8 cellular contexts compared by ENCODE assay signal in the genomic region with DNA sequence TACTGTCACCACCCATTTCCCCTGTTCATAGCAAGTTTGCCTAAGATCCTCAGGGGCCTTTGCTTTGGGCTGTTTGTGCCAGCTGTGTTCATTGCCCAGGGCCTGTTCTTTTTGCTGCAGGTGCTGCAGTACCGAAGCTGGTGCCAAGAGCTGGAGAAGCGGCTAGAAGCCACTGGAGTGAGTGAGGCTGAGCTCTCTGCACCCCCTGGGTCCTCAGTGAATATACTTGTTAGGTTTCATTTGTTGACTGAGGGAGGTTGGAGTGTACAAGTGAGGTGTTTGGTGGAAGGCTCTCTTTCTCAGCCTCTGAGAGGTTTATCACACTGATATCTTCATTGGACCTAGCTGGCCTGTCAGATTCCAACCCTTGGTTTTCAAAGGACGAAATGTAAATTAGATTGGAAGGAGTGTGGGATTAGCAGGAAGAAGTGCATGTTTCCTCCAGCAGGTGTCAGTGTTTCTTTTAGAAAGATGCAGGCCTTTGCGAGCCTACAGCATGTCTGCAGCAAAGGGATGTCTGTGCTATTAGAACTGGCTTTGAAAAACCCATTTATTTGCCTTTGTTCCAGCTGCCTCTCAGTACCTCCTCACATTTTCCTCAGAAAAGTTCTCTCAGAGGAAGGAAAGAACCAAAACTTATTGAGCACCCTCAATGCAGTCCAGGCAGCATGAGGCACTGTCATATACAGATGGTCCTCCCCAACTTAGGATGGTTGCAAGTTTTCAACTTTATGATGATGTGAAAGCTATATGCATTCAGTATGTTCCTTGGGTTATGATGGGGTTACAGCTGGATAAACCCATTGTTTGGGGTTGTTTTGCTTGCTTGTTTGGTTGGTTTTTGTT. TPM values are rescaled to one million over a fixed set of nuclear protein-coding genes. Genes with fewer than 3 reads are reported as not detected.
A peak's percentile ranks its signal among the peaks of the same experiment; 100 is the strongest.
DNase-seq lines count a peak whose midpoint lies in the region; ATAC-seq and TF ChIP-seq lines count a peak whose summit lies in the region.

No MANE protein-coding gene starts in this region.

- intact Hi-C loops in ovary (cut with DNase I), result loop anchor here in 1 of 4 donors (10.0 kb wide), 1 partner anchor 421 kb away; no protein-coding TSS in a partner anchor

- no peak overlapping the region for H3K4me3 ChIP-seq in gastroesophageal sphincter
- H3K4me3 ChIP-seq in ovary, result no peak overlapping the region

- peak; percentile 76 for ATAC-seq in gastroesophageal sphincter
- ATAC-seq in GM21360 (IDR thresholded peaks at IDR 0.05; ENCODE audit: unreplicated experiment), result no peak
- no peak for ATAC-seq in GM19324 (IDR thresholded peaks at IDR 0.05; ENCODE audit: low FRiP score, unreplicated experiment)

- TF ChIP-seq POLR2A in gastroesophageal sphincter (IDR thresholded peaks at IDR 0.05), result no peak
- no peak for TF ChIP-seq POLR2A in ovary (IDR thresholded peaks at IDR 0.05)

- WGBS in gastroesophageal sphincter (ENCODE audit: low coverage in 1 of 2), 2 donors, result 5% methylated on average over 2 of the region's 4 CpGs
- WGBS in ovary, 3 donors, result 36 to 41% (median 38%) methylated on average over 4 of the region's 4 CpGs

- H3K27me3 ChIP-seq in gastroesophageal sphincter (no peaks in the 10 kb centered on the region), ovary (no peaks in the 10 kb centered on the region)

- peak; percentile 66 for DNase-seq in EL
- peak; percentile 72 for DNase-seq in RPMI7951 (ENCODE audit: low read depth)
- DNase-seq in activated gamma-delta T cell treated with anti-CD3 and anti-CD28 coated beads, Interleukin-2, amount 50 U/mL, for 16 hours (ENCODE audit: low read depth), result peak; percentile 41
- DNase-seq in ovary, result peak in 4 of 5 donors; percentile 39 to 72 (median 44)

- H3K9me3 ChIP-seq in gastroesophageal sphincter, result no peaks in the 10 kb centered on the region
- no peaks in the 10 kb centered on the region for H3K9me3 ChIP-seq in ovary

- peak; percentile 82 for TF ChIP-seq CTCF in LNCAP (IDR thresholded peaks at IDR 0.05)
- TF ChIP-seq CTCF in gastroesophageal sphincter (IDR thresholded peaks at IDR 0.05), result peak; percentile 70 to 86 (median 76)
- TF ChIP-seq CTCF in ovary (IDR thresholded peaks at IDR 0.05), result peak; percentile 63 to 69 (median 63)

- TF ChIP-seq EP300 in gastroesophageal sphincter (IDR thresholded peaks at IDR 0.05), result no peak
- no peak for TF ChIP-seq EP300 in ovary (IDR thresholded peaks at IDR 0.05)

- H3K36me3 ChIP-seq in gastroesophageal sphincter, result peaks cover 0 to 83% of the 10 kb centered on the region in 2 donors
- H3K36me3 ChIP-seq in ovary, result no peaks in the 10 kb centered on the region

- H3K4me1 ChIP-seq in gastroesophageal sphincter, result peaks cover 0 to 34% (median 0%) of the 10 kb centered on the region in 3 donors
- peaks cover 4% of the 10 kb centered on the region for H3K4me1 ChIP-seq in ovary (ENCODE audit: insufficient read depth)

- H3K27ac ChIP-seq in gastroesophageal sphincter, result no peak overlapping the region
- H3K27ac ChIP-seq in ovary, result no peak overlapping the region

RNA-seq across cellular contexts. Expression of a gene that starts 8.3 kb away (rescaled TPM):
- 25.5 and 49.8 TPM in 2 replicates for total RNA-seq in RPMI7951 (2014; rRNA removed; shearing (Covaris generic))
- total RNA-seq in gastroesophageal sphincter (10 to 100 TPM; 22.6 to 37.9 (median 30.9) TPM), ovary (10 to 100 TPM; 20.6 to 44.2 (median 27.9) TPM)
- 10 to 100 TPM; 11.7 to 16.0 TPM for polyA plus RNA-seq in ovary

RNA-seq across cellular contexts. Expression of a gene that starts 25.6 kb away (rescaled TPM):
- total RNA-seq in RPMI7951 (2014; rRNA removed; shearing (Covaris generic)), result 1.8 and 2.2 TPM in 2 replicates
- total RNA-seq in gastroesophageal sphincter (1 to 10 TPM in 2 of 4 donors, under 1 TPM in 1, not detected in 1; 0.67 to 2.3 (median 1.1) TPM), ovary (under 1 TPM in 2 of 7 donors, not detected in 5; 0.33 to 0.36 TPM)
- polyA plus RNA-seq in ovary, result not detected

RNA-seq across cellular contexts. Expression of a gene that starts 51.9 kb away (rescaled TPM):
- total RNA-seq in RPMI7951 (2014; rRNA removed; shearing (Covaris generic)), result 36.5 and 42.9 TPM in 2 replicates
- 10 to 100 TPM; 19.9 to 56.2 (median 31.1) TPM for total RNA-seq in gastroesophageal sphincter
- total RNA-seq in ovary, result 10 to 100 TPM; 20.6 to 60.4 (median 43.4) TPM
- polyA plus RNA-seq in ovary, result 10 to 100 TPM; 19.1 to 53.3 TPM
